In the genomic region with DNA sequence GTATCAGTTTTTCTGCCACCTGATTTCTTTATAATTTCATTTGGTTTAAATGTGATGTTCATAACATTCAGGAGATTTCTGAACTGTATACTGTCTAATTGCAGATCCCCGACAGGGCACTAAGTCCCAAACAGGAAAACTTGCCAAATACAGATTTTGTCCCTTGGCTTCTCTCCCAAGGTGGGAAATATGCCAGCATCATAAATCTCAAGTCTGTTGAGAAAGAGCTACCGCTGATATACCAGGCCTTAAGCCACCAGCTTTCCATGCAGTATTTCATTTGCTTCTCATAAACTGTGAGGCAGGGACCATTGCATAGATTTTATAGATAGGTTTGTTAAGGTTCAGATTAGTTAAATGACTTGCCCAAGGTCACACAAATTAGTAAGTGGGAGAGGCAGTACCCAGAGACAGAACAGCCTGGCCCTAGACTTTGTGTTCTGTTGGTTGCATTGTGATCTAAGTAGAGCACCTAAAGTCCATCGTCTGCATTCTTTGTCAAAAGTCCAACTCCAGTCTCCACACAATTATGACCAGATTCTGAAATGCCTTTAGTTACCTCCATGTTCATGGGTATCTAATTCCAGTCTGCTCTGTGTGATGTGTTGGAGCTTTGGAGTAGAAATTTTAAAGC, we compare ENCODE assay signal across 10 cellular contexts. TPM values are rescaled to one million over a fixed set of nuclear protein-coding genes. Genes with fewer than 3 reads are reported as not detected.
A peak's percentile ranks its signal among the peaks of the same experiment; 100 is the strongest.
DNase-seq lines count a peak whose midpoint lies in the region; ATAC-seq and TF ChIP-seq lines count a peak whose summit lies in the region.
"Had no signal": no experiment of that assay in that cellular context is flagged by ENCODE, and none has a peak within 500 bp of the region (broad histone marks: within the 10 kb centered on the region; RNA-seq: fewer than 3 reads in every experiment).

No MANE protein-coding gene starts in this region.

- no peak for TF ChIP-seq CTCF in cardiac muscle cell (IDR thresholded peaks at IDR 0.05; ENCODE audit: low read depth, low read length)
- no peak for TF ChIP-seq CTCF in sigmoid colon (IDR thresholded peaks at IDR 0.05)
- TF ChIP-seq CTCF in nephron progenitor cell (IDR thresholded peaks at IDR 0.05): no peak

- no peak overlapping the region for H3K27ac Mint-ChIP-seq in nephron progenitor cell

- peaks cover 12% of the 10 kb centered on the region for H3K36me3 Mint-ChIP-seq in nephron progenitor cell (ENCODE audit: low read depth)

- H3K4me1 ChIP-seq in cardiac muscle cell (ENCODE audit: low read depth) (no peaks in the 10 kb centered on the region), sigmoid colon (peaks cover 0 to 82% (median 61%) of the 10 kb centered on the region in 4 donors)

- intact Hi-C loops in sigmoid colon (cut with DNase I): no loop called here

- H3K27me3 Mint-ChIP-seq in nephron progenitor cell (ENCODE audit: low read depth, poor library complexity): no peaks in the 10 kb centered on the region

- TF ChIP-seq EP300 in sigmoid colon (IDR thresholded peaks at IDR 0.05): no peak

- 11 to 37% methylated on average over 3 of the region's 3 CpGs for WGBS in sigmoid colon, 2 donors

- no peaks in the 10 kb centered on the region for H3K9me3 ChIP-seq in cardiac muscle cell (ENCODE audit: low read depth)
- no peaks in the 10 kb centered on the region for H3K9me3 ChIP-seq in sigmoid colon

- H3K4me1 Mint-ChIP-seq in nephron progenitor cell: no peaks in the 10 kb centered on the region

- H3K36me3 ChIP-seq in cardiac muscle cell: no peaks in the 10 kb centered on the region
- H3K36me3 ChIP-seq in sigmoid colon: peaks cover 0 to 2% (median under 1%) of the 10 kb centered on the region in 4 donors

- no peaks in the 10 kb centered on the region for H3K9me3 Mint-ChIP-seq in nephron progenitor cell

- DNase-seq in DMS79 treated with DMSO at 0.1 percent for 48 hours (lab: John Stamatoyannopoulos, UW): peak; percentile 17
- DNase-seq in RPMI7951 (ENCODE audit: low read depth): peak; percentile 24
- DNase-seq in cardiac muscle cell (ENCODE audit: low read depth in 1 of 2, low spot score in 1 of 2): peak in 1 of 2 donors; percentile 78
- peak; percentile 62 for DNase-seq in sigmoid colon
- no peak for DNase-seq in iPS-NIHi7 (ENCODE audit: extremely low spot score)
- no peak for DNase-seq in nephron progenitor cell
- DNase-seq in SK-N-DZ (ENCODE audit: low spot score): no peak
- DNase-seq: activated naive CD4-positive, alpha-beta T cell; DMS153 had no signal

- H3K4me3 ChIP-seq in cardiac muscle cell (no peak overlapping the region), sigmoid colon (no peak overlapping the region)

- no peaks in the 10 kb centered on the region for H3K27me3 ChIP-seq in cardiac muscle cell
- H3K27me3 ChIP-seq in sigmoid colon: no peaks in the 10 kb centered on the region

- H3K4me3 Mint-ChIP-seq in nephron progenitor cell: no peak overlapping the region

- ATAC-seq in GM18502 (IDR thresholded peaks at IDR 0.05; ENCODE audit: poor library complexity, unreplicated experiment): no peak

- H3K27ac ChIP-seq in cardiac muscle cell (peak overlapping the region; percentile 43), sigmoid colon (peak overlapping the region; percentile 68 to 70 (median 68))

- no peak for TF ChIP-seq POLR2A in sigmoid colon (IDR thresholded peaks at IDR 0.05)

RNA-seq across cellular contexts. Expression of a gene that starts 16.2 kb away (rescaled TPM):
- not detected in 2 replicates for total RNA-seq in RPMI7951 (2014; rRNA removed; shearing (Covaris generic))
- total RNA-seq in cardiac muscle cell: 0.21 and 1.0 TPM in 2 replicates
- polyA plus RNA-seq in cardiac muscle cell: not detected in 2 replicates
- 1 to 10 TPM in 3 of 4 donors, not detected in 1; 1.4 to 6.1 (median 1.5) TPM for total RNA-seq in sigmoid colon
- polyA plus RNA-seq in sigmoid colon: under 1 TPM in 1 of 3 donors, not detected in 2; 0.34 TPM
- polyA plus RNA-seq in SK-N-DZ (2014; cell fraction: cytosol; rRNA removed): not detected in 2 replicates
- polyA plus RNA-seq in SK-N-DZ (2014; cell fraction: nucleus; rRNA removed): not detected in 2 replicates

Comparison
In these comparisons a context has a peak if more than half of its experiments do, and no peak if none do; other contexts are left out.
1. DNase-seq: peak in DMS79 treated with DMSO at 0.1 percent for 48 hours (single experiment), RPMI7951 (single experiment) and sigmoid colon (single experiment); none in iPS-NIHi7 (single experiment), nephron progenitor cell (single experiment) and SK-N-DZ (single experiment).